Comparison of ENCODE assay signal across 22 cellular contexts in the genomic region with DNA sequence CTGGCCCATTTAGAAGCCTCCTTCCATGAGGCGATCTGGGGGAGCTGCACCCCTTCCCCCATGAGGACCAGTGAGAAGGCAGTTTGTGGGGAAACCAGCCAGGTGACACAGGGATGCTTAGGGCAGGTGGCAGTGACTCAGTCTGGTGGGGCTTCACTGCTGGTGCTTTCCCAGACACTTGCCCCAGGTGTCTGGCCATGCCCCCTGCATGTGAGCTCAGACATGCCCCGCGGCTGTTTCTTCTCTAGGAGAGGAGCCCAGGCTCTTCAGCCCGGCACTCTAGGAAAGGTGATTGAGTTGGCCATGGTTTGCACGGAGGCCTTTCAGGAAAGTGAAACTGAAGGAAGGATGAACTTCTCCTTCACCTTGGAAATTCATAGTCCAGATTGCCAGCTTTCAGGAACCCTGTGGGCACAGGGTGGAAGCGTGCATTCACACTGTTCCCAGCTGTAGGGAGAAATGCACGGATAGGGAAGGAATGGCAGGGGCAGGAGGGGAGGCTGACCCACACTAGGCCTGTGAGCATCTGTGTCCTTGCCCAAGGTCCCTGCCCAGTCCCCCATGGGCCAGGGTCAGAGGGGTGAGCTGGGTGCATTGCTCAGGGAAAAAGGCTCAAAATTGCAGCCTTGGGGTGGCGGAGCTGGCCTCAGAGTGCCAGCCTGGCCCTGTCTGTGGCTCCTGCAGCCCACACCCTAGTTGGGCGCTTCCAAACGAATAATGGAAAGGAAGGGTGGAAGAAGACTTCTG.
"Had no signal": no experiment of that assay in that cellular context is flagged by ENCODE, and none has a peak within 500 bp of the region (broad histone marks: within the 10 kb centered on the region; RNA-seq: fewer than 3 reads in every experiment).

No MANE protein-coding gene starts in this region.

- ATAC-seq: activated CD8-positive, alpha-beta memory T cell treated with anti-CD3 and anti-CD28 coated beads, Interleukin-2, amount 10 ng/mL, durations not matched to agents 7 days and 5 days; SK-N-SH treated with all-trans-retinoic acid at 6 μM for 48 hours; WTC11 had no signal

- H3K4me1 Mint-ChIP-seq: activated CD8-positive, alpha-beta memory T cell treated with anti-CD3 and anti-CD28 coated beads, Interleukin-2, amount 10 ng/mL, durations not matched to agents 7 days and 5 days; WTC11 had no signal

- H3K9me3 Mint-ChIP-seq: activated naive CD4-positive, alpha-beta T cell treated with anti-CD3 and anti-CD28 coated beads for 36 hours; activated T-cell treated with anti-CD3 and anti-CD28 coated beads, Interleukin-2, amount 50 U/mL, for 24 hours; activated T-helper 1 cell treated with anti-CD3 and anti-CD28 coated beads, Interleukin-12 subunit alpha, Interleukin-12 subunit beta, Interleukin-2, Interleukin-4 antibody, amounts not matched to agents 30 ng/mL and 10 ng/mL and 1 ng/mL, durations not matched to agents 14 hours and 24 hours and 36 hours; T-helper 1 cell treated with Interleukin-12 subunit alpha and Interleukin-12 subunit beta and Interleukin-4 antibody, amounts not matched to agents 30 μg/mL and 1 μg/mL, for 36 hours had no signal

- H3K36me3 Mint-ChIP-seq: activated CD8-positive, alpha-beta memory T cell treated with anti-CD3 and anti-CD28 coated beads, Interleukin-2, amount 10 ng/mL, durations not matched to agents 7 days and 5 days; activated naive CD8-positive, alpha-beta T cell; brain had no signal

- DNase-seq: activated CD4-positive, alpha-beta T cell treated with anti-CD3 and anti-CD28 coated beads for 48 hours; activated CD4-positive, alpha-beta T cell treated with anti-CD3 and anti-CD28 coated beads, Interleukin-2, amount 50 U/mL, for 48 hours; activated CD4-positive, CD25-positive, alpha-beta regulatory T cell treated with anti-CD3 and anti-CD28 coated beads, Interleukin-2, amount 50 U/mL, for 72 hours; activated CD8-positive, alpha-beta memory T cell treated with anti-CD3 and anti-CD28 coated beads, Interleukin-2, amount 10 ng/mL, durations not matched to agents 7 days and 5 days; activated gamma-delta T cell; activated naive CD4-positive, alpha-beta T cell treated with anti-CD3 and anti-CD28 coated beads for 36 hours; activated T-cell treated with anti-CD3 and anti-CD28 coated beads, Interleukin-2, amount 50 U/mL, for 24 hours; amygdala; Kasumi-1; KBM-7; NCI-H146; NCI-H187 treated with DMSO at 0.1 percent for 48 hours; NCI-H2081 treated with DMSO at 0.1 percent for 48 hours; NCI-H524; SHP77; SW 1271 had no signal

- H3K27me3 Mint-ChIP-seq: activated CD8-positive, alpha-beta memory T cell treated with anti-CD3 and anti-CD28 coated beads, Interleukin-2, amount 10 ng/mL, durations not matched to agents 7 days and 5 days; activated T-cell treated with anti-CD3 and anti-CD28 coated beads, Interleukin-2, amount 50 U/mL, for 24 hours had no signal

- H3K27ac Mint-ChIP-seq: activated CD8-positive, alpha-beta memory T cell treated with anti-CD3 and anti-CD28 coated beads, Interleukin-2, amount 10 ng/mL, durations not matched to agents 7 days and 5 days; activated naive CD4-positive, alpha-beta T cell treated with anti-CD3 and anti-CD28 coated beads for 36 hours; activated naive CD8-positive, alpha-beta T cell; activated T-cell treated with anti-CD3 and anti-CD28 coated beads, Interleukin-2, amount 50 U/mL, for 24 hours; activated T-helper 1 cell treated with anti-CD3 and anti-CD28 coated beads, Interleukin-12 subunit alpha, Interleukin-12 subunit beta, Interleukin-2, Interleukin-4 antibody, amounts not matched to agents 30 ng/mL and 10 ng/mL and 1 ng/mL, durations not matched to agents 14 hours and 24 hours and 36 hours; brain; T-helper 1 cell treated with Interleukin-12 subunit alpha and Interleukin-12 subunit beta and Interleukin-4 antibody, amounts not matched to agents 30 μg/mL and 1 μg/mL, for 36 hours; WTC11 had no signal

- H3K4me3 Mint-ChIP-seq: activated CD8-positive, alpha-beta memory T cell treated with anti-CD3 and anti-CD28 coated beads, Interleukin-2, amount 10 ng/mL, durations not matched to agents 7 days and 5 days; activated naive CD4-positive, alpha-beta T cell treated with anti-CD3 and anti-CD28 coated beads for 36 hours; activated naive CD8-positive, alpha-beta T cell; activated T-cell treated with anti-CD3 and anti-CD28 coated beads, Interleukin-2, amount 50 U/mL, for 24 hours; activated T-helper 1 cell treated with anti-CD3 and anti-CD28 coated beads, Interleukin-12 subunit alpha, Interleukin-12 subunit beta, Interleukin-2, Interleukin-4 antibody, amounts not matched to agents 30 ng/mL and 10 ng/mL and 1 ng/mL, durations not matched to agents 14 hours and 24 hours and 36 hours; brain; T-helper 1 cell treated with Interleukin-12 subunit alpha and Interleukin-12 subunit beta and Interleukin-4 antibody, amounts not matched to agents 30 μg/mL and 1 μg/mL, for 36 hours; WTC11 had no signal
